Comparison of ENCODE assay signal across 21 cellular contexts in the genomic region with DNA sequence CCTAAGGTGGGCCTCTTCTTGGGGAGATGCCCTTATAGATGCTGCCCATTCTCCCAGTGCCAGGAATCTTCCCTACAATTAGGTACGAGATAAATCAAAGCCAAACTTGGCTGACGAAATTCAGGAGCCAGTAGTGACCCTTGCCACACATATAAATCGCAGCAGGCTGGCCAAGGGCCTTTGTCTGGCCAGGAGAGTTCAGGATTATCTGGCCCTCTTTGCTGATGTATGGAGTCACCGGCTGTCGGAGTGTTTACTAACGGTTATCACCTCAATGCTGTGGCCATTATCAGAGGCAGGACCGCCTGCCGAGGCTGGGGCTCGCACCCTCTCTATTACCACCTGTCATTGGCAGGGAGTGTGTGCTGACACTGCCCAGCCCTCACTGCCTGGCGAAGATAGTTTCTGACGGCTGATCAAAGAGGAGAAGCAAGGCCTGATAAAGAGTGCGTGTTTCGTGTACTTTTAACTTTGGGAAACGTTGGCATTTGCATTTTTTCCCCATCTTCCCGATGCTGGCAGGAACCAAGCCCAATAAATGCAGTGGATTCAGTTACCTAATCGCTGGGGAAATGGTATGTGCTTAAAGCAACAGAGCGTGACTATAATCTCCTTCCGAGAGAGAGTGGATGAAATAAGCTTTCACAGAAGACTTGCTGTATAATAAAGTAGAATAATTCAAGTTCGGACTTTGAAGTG. TPM values are rescaled to one million over a fixed set of nuclear protein-coding genes. Genes with fewer than 3 reads are reported as not detected.
DNase-seq lines count a peak whose midpoint lies in the region; TF ChIP-seq lines count a peak whose summit lies in the region.
"Had no signal": no experiment of that assay in that cellular context is flagged by ENCODE, and none has a peak within 500 bp of the region (broad histone marks: within the 10 kb centered on the region; RNA-seq: fewer than 3 reads in every experiment).

No MANE protein-coding gene starts in this region.

- TF ChIP-seq EP300 in ovary (IDR thresholded peaks at IDR 0.05): no peak

- H3K9me3 ChIP-seq in WERI-Rb-1 (ENCODE audit: severe bottlenecking) (no peaks in the 10 kb centered on the region), hepatocyte (ENCODE audit: low read depth) (no peaks in the 10 kb centered on the region), ovary (no peaks in the 10 kb centered on the region)
- H3K9me3 ChIP-seq: colonic mucosa, suprapubic skin had no signal

- H3K36me3 Mint-ChIP-seq in type B pancreatic cell (peaks cover 8% of the 10 kb centered on the region), MCF 10A (ENCODE audit: insufficient read depth, unreplicated experiment) (no peaks in the 10 kb centered on the region)
- H3K36me3 Mint-ChIP-seq: activated CD4-positive, alpha-beta memory T cell treated with anti-CD3 and anti-CD28 coated beads for 36 hours had no signal

- CTCF ChIA-PET in MCF 10A (lab: Yijun Ruan, JAX): interaction anchor here (0.7 kb wide), 1 partner anchor 21 kb away, joined by 3 read pairs; no protein-coding TSS in a partner anchor

- DNase-seq in DMS79 treated with DMSO at 0.1 percent for 48 hours (lab: John Stamatoyannopoulos, UW) (peak; percentile 23), DMS79 (lab: John Stamatoyannopoulos, UW) (no peak), WERI-Rb-1 (peak; percentile 91), hepatocyte (ENCODE audit: low spot score) (peak; percentile 20), type B pancreatic cell (ENCODE audit: extremely low spot score, unreplicated experiment) (no peak), NCI-H1105 (lab: John Stamatoyannopoulos, UW) (no peak), MCF 10A (ENCODE audit: unreplicated experiment) (no peak), ovary (no peak)
- DNase-seq: activated CD4-positive, alpha-beta memory T cell treated with anti-CD3 and anti-CD28 coated beads for 36 hours; amygdala; colonic mucosa; DND-41; glutamatergic neuron; kidney; NCI-H2029 treated with DMSO at 0.1 percent for 48 hours had no signal

- H3K4me1 Mint-ChIP-seq in type B pancreatic cell (ENCODE audit: unreplicated experiment): peaks cover 14% of the 10 kb centered on the region
- peaks cover 3% of the 10 kb centered on the region for H3K4me1 Mint-ChIP-seq in MCF 10A (ENCODE audit: insufficient read depth, unreplicated experiment)

- no peaks in the 10 kb centered on the region for H3K79me2 ChIP-seq in hepatocyte
- H3K79me2 ChIP-seq: parathyroid adenoma had no signal

- no peak for TF ChIP-seq POLR2A in ovary (IDR thresholded peaks at IDR 0.05)

- H3K4me3 Mint-ChIP-seq in type B pancreatic cell (no peak overlapping the region), MCF 10A (ENCODE audit: unreplicated experiment) (no peak overlapping the region)
- H3K4me3 Mint-ChIP-seq: activated CD4-positive, alpha-beta memory T cell treated with anti-CD3 and anti-CD28 coated beads for 36 hours; activated T-helper 1 cell treated with anti-CD3 and anti-CD28 coated beads, Interleukin-12 subunit alpha, Interleukin-12 subunit beta, Interleukin-2, Interleukin-4 antibody, amounts not matched to agents 30 ng/mL and 10 ng/mL and 1 ng/mL, durations not matched to agents 14 hours and 24 hours and 36 hours had no signal

- H3K36me3 ChIP-seq in WERI-Rb-1 (no peaks in the 10 kb centered on the region), hepatocyte (replicated peaks; ENCODE audit: insufficient read depth, low read depth) (no peaks in the 10 kb centered on the region), ovary (no peaks in the 10 kb centered on the region)
- H3K36me3 ChIP-seq: colonic mucosa had no signal

- H4K20me1 ChIP-seq in hepatocyte (ENCODE audit: insufficient read depth, poor library complexity, severe bottlenecking): no peaks in the 10 kb centered on the region

- H3K4me3 ChIP-seq in WERI-Rb-1 (ENCODE audit: low read depth, low read length) (peak overlapping the region; percentile 35), hepatocyte (no peak overlapping the region), ovary (no peak overlapping the region)
- H3K4me3 ChIP-seq: colonic mucosa, SK-N-MC, suprapubic skin had no signal

- BruUV-seq in MCF 10A (replicated peaks; lab: Mats Ljungman, UMichigan): no TSS peak

- no peak overlapping the region for H2AFZ ChIP-seq in hepatocyte
- H2AFZ ChIP-seq: parathyroid adenoma had no signal

- peaks cover 20% of the 10 kb centered on the region for H3K27me3 Mint-ChIP-seq in type B pancreatic cell
- no peaks in the 10 kb centered on the region for H3K27me3 Mint-ChIP-seq in MCF 10A (ENCODE audit: insufficient read depth, unreplicated experiment)
- H3K27me3 Mint-ChIP-seq: activated CD4-positive, alpha-beta memory T cell treated with anti-CD3 and anti-CD28 coated beads for 36 hours had no signal

- TF ChIP-seq CTCF in WERI-Rb-1 (IDR thresholded peaks at IDR 0.05; ENCODE audit: low read depth, low read length) (no peak), hepatocyte (IDR thresholded peaks at IDR 0.05; ENCODE audit: poor library complexity) (no peak), type B pancreatic cell (conservative IDR thresholded peaks at IDR 0.05) (no peak), MCF 10A (IDR thresholded peaks at IDR 0.05; ENCODE audit: unreplicated experiment) (no peak), ovary (IDR thresholded peaks at IDR 0.05) (no peak)

- POLR2A ChIA-PET in MCF 10A (lab: Yijun Ruan, JAX): no interaction called here

- 21% methylated on average over 19 of the region's 19 CpGs for WGBS in hepatocyte (ENCODE audit: low lambda C conversion rate, missing lambda C conversion rate)
- whole genome bisulfite sequencing in ovary, 3 donors: 73 to 78% (median 78%) methylated on average over 19 of the region's 19 CpGs

- intact Hi-C loops in MCF 10A (cut with micrococcal nuclease): no loop called here
- intact Hi-C loops in ovary (cut with DNase I): no loop called here

- H3K9me3 Mint-ChIP-seq in type B pancreatic cell (peaks cover 4% of the 10 kb centered on the region), MCF 10A (ENCODE audit: unreplicated experiment) (no peaks in the 10 kb centered on the region)
- H3K9me3 Mint-ChIP-seq: activated CD4-positive, alpha-beta memory T cell treated with anti-CD3 and anti-CD28 coated beads for 36 hours; activated T-helper 1 cell treated with anti-CD3 and anti-CD28 coated beads, Interleukin-12 subunit alpha, Interleukin-12 subunit beta, Interleukin-2, Interleukin-4 antibody, amounts not matched to agents 30 ng/mL and 10 ng/mL and 1 ng/mL, durations not matched to agents 14 hours and 24 hours and 36 hours had no signal

- peak overlapping the region; percentile 47 for H3K4me2 ChIP-seq in hepatocyte

- H3K27me3 ChIP-seq in WERI-Rb-1 (ENCODE audit: insufficient read depth, low read depth, severe bottlenecking) (no peaks in the 10 kb centered on the region), hepatocyte (no peaks in the 10 kb centered on the region), ovary (no peaks in the 10 kb centered on the region)
- H3K27me3 ChIP-seq: colonic mucosa, suprapubic skin had no signal

- no peaks in the 10 kb centered on the region for H3K9me2 ChIP-seq in hepatocyte (replicated peaks; ENCODE audit: insufficient read depth)

- H3K4me1 ChIP-seq in hepatocyte (ENCODE audit: insufficient read depth) (peaks cover 14% of the 10 kb centered on the region), ovary (ENCODE audit: insufficient read depth) (no peaks in the 10 kb centered on the region)
- H3K4me1 ChIP-seq: colonic mucosa, parathyroid adenoma, suprapubic skin had no signal

- peak overlapping the region; percentile 58 for H3K27ac Mint-ChIP-seq in type B pancreatic cell
- H3K27ac Mint-ChIP-seq in MCF 10A (ENCODE audit: low read depth, unreplicated experiment): no peak overlapping the region
- H3K27ac Mint-ChIP-seq: activated CD4-positive, alpha-beta memory T cell treated with anti-CD3 and anti-CD28 coated beads for 36 hours; activated T-helper 1 cell treated with anti-CD3 and anti-CD28 coated beads, Interleukin-12 subunit alpha, Interleukin-12 subunit beta, Interleukin-2, Interleukin-4 antibody, amounts not matched to agents 30 ng/mL and 10 ng/mL and 1 ng/mL, durations not matched to agents 14 hours and 24 hours and 36 hours had no signal

- peak overlapping the region; percentile 83 for H3K27ac ChIP-seq in WERI-Rb-1
- H3K27ac ChIP-seq in hepatocyte: no peak overlapping the region
- H3K27ac ChIP-seq in ovary: no peak overlapping the region
- H3K27ac ChIP-seq: 22Rv1, C4-2B, colonic mucosa, parathyroid adenoma, SK-N-MC, suprapubic skin had no signal

RNA-seq across cellular contexts. Expression of gene TBX2, which starts 32.8 kb away (rescaled TPM):
- 17.9 and 19.6 TPM in 2 replicates for total RNA-seq in hepatocyte
- 27.5 and 29.3 TPM in 2 replicates for polyA plus RNA-seq in hepatocyte
- 8.7 and 55.9 TPM in 2 replicates for total RNA-seq in type B pancreatic cell (ENCODE audit: low replicate concordance)
- total RNA-seq in MCF 10A (2022): 1.5 and 4.3 TPM in 2 replicates
- 10 to 100 TPM in 4 of 7 donors, 1 to 10 TPM in 3; 5.6 to 22.2 (median 16.9) TPM for total RNA-seq in ovary
- polyA plus RNA-seq in ovary: 10 to 100 TPM in 1 of 2 donors, 1 to 10 TPM in 1; 4.8 to 16.0 TPM
- total RNA-seq: activated T-helper 1 cell treated with anti-CD3 and anti-CD28 coated beads, Interleukin-12 subunit alpha, Interleukin-12 subunit beta, Interleukin-2, Interleukin-4 antibody, amounts not matched to agents 30 ng/mL and 10 ng/mL and 1 ng/mL, durations not matched to agents 14 hours and 24 hours and 36 hours had no signal

Comparison
In these comparisons a context has a peak if more than half of its experiments do, and no peak if none do; other contexts are left out.
1. DNase-seq: peak in DMS79 treated with DMSO at 0.1 percent for 48 hours (single experiment), WERI-Rb-1 (single experiment) and hepatocyte (single experiment); none in DMS79 (single experiment), type B pancreatic cell (single experiment), NCI-H1105 (single experiment), MCF 10A (single experiment) and ovary (0 of 5).